12 cellular contexts compared by ENCODE assay signal in the genomic region with DNA sequence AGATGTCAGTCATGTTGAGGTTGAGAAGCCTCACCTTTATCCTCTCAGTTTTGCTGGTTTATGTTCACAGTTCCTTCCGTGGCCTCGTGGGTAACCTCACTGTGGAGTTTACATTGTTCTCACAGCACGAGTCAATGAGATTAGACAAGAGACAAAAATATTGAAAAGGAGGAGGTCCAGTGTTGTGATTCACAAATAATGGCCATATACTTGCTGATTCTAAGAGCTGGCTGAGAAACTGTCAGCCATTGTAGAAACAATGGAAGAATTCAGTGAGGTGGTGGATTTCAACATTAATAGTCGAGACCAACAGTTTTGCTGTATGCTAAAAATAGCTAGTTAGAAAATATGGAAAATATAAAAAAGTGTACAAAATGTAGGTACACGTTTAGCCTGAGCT.
"Had no signal": no experiment of that assay in that cellular context is flagged by ENCODE, and none has a peak within 500 bp of the region (broad histone marks: within the 10 kb centered on the region; RNA-seq: fewer than 3 reads in every experiment).

No MANE protein-coding gene starts in this region.

- H3K9me3 ChIP-seq: left ventricle myocardium inferior, prostate gland, right lobe of liver, upper lobe of right lung had no signal

- H3K27me3 ChIP-seq: upper lobe of right lung had no signal

- H3K4me1 ChIP-seq: esophagus muscularis mucosa, left ventricle myocardium inferior, prostate gland, right lobe of liver, upper lobe of right lung had no signal

- H3K36me3 ChIP-seq: esophagus muscularis mucosa, left ventricle myocardium inferior, prostate gland, right lobe of liver, upper lobe of right lung had no signal

- H3K4me3 ChIP-seq: esophagus muscularis mucosa, left ventricle myocardium inferior, prostate gland, right lobe of liver, upper lobe of right lung had no signal

- H3K27ac ChIP-seq: esophagus muscularis mucosa, left ventricle myocardium inferior, prostate gland, right lobe of liver, upper lobe of right lung had no signal

- DNase-seq: activated CD4-positive, alpha-beta T cell treated with anti-CD3 and anti-CD28 coated beads, Interleukin-2, amount 10 ng/mL, durations not matched to agents 24 days and 14 days; activated CD8-positive, alpha-beta memory T cell treated with anti-CD3 and anti-CD28 coated beads for 24 hours; activated naive CD4-positive, alpha-beta T cell treated with anti-CD3 and anti-CD28 coated beads for 36 hours; left ventricle myocardium inferior; stimulated activated CD4-positive, alpha-beta T cell treated with anti-CD3 and anti-CD28 coated beads, Interleukin-2, amount 100 ng/mL, for 24 hours; stimulated activated naive B cell treated with anti-CD40 and anti-IgM and Interleukin-4, amounts not matched to agents 10 μg/mL and 1 μg/mL and 100 μg/mL, for 72 hours; upper lobe of right lung had no signal

- ATAC-seq: activated T-helper 17 cell treated with anti-CD3 and anti-CD28 coated beads, Interleukin-2, amount 50 U/mL, for 72 hours; right lobe of liver; stimulated activated naive B cell treated with anti-CD40 and anti-IgM and Interleukin-4, amounts not matched to agents 10 μg/mL and 1 μg/mL and 100 μg/mL, for 72 hours; upper lobe of right lung; WTC11 had no signal
